In genomic region chr3:106814231-106814630, GRCh38 we compare ENCODE assay signal across 12 cellular contexts.
DNase-seq lines count a peak whose midpoint lies in the region; ATAC-seq and TF ChIP-seq lines count a peak whose summit lies in the region.
"Had no signal": no experiment of that assay in that cellular context is flagged by ENCODE, and none has a peak within 500 bp of the region (broad histone marks: within the 10 kb centered on the region; RNA-seq: fewer than 3 reads in every experiment).

No MANE protein-coding gene starts in this region.

- H3K9me3 Mint-ChIP-seq in osteocyte (ENCODE audit: unreplicated experiment): no peaks in the 10 kb centered on the region
- no peaks in the 10 kb centered on the region for H3K9me3 Mint-ChIP-seq in activated T-cell treated with anti-CD3 and anti-CD28 coated beads, Interleukin-2, amount 50 U/mL, for 4 hours

- no peak for TF ChIP-seq CTCF in osteocyte (IDR thresholded peaks at IDR 0.05)

- peaks cover 41% of the 10 kb centered on the region for H3K4me1 Mint-ChIP-seq in osteocyte (ENCODE audit: unreplicated experiment)
- H3K4me1 Mint-ChIP-seq in activated T-cell treated with anti-CD3 and anti-CD28 coated beads, Interleukin-2, amount 50 U/mL, for 4 hours (ENCODE audit: low read depth): no peaks in the 10 kb centered on the region

- H3K4me3 Mint-ChIP-seq in osteocyte (ENCODE audit: unreplicated experiment): no peak overlapping the region
- no peak overlapping the region for H3K4me3 Mint-ChIP-seq in activated T-cell treated with anti-CD3 and anti-CD28 coated beads, Interleukin-2, amount 50 U/mL, for 4 hours

- no peak for ATAC-seq in HG02610 (IDR thresholded peaks at IDR 0.05; ENCODE audit: unreplicated experiment)
- no peak for ATAC-seq in activated T-cell treated with anti-CD3 and anti-CD28 coated beads, Interleukin-2, amount 50 U/mL, for 4 hours
- ATAC-seq in HG02588 (IDR thresholded peaks at IDR 0.05; ENCODE audit: unreplicated experiment): no peak

- H3K27me3 Mint-ChIP-seq in osteocyte (ENCODE audit: unreplicated experiment): no peaks in the 10 kb centered on the region
- H3K27me3 Mint-ChIP-seq in activated T-cell treated with anti-CD3 and anti-CD28 coated beads, Interleukin-2, amount 50 U/mL, for 4 hours (ENCODE audit: low read depth): peaks cover 2% of the 10 kb centered on the region

- DNase-seq in DMS 273 treated with DMSO at 0.1 percent for 48 hours (lab: John Stamatoyannopoulos, UW) (peak; percentile 84), NCI-H1694 (lab: John Stamatoyannopoulos, UW) (peak; percentile 64), globus pallidus (ENCODE audit: low spot score) (peak; percentile 70), osteocyte (ENCODE audit: extremely low spot score, unreplicated experiment) (no peak), NCI-H2196 treated with DMSO at 0.1 percent for 48 hours (lab: John Stamatoyannopoulos, UW; ENCODE audit: unreplicated experiment) (no peak)
- DNase-seq in activated T-cell treated with anti-CD3 and anti-CD28 coated beads, Interleukin-2, amount 50 U/mL, for 4 hours: no peak
- DNase-seq: activated naive CD4-positive, alpha-beta T cell; occipital lobe; PC-9; WERI-Rb-1 had no signal

- peak overlapping the region; percentile 44 for H3K27ac Mint-ChIP-seq in osteocyte (ENCODE audit: unreplicated experiment)

- no peaks in the 10 kb centered on the region for H3K36me3 Mint-ChIP-seq in osteocyte (ENCODE audit: unreplicated experiment)
- H3K36me3 Mint-ChIP-seq in activated T-cell treated with anti-CD3 and anti-CD28 coated beads, Interleukin-2, amount 50 U/mL, for 4 hours (ENCODE audit: insufficient read depth): no peaks in the 10 kb centered on the region

Comparison
In these comparisons a context has a peak if more than half of its experiments do, and no peak if none do; other contexts are left out.
1. DNase-seq: peak in DMS 273 treated with DMSO at 0.1 percent for 48 hours (single experiment), NCI-H1694 (single experiment) and globus pallidus (single experiment); none in osteocyte (single experiment), activated T-cell treated with anti-CD3 and anti-CD28 coated beads, Interleukin-2, amount 50 U/mL, for 4 hours (single experiment) and NCI-H2196 treated with DMSO at 0.1 percent for 48 hours (single experiment).